15 cellular contexts compared by ENCODE assay signal in genomic region chr9:83794051-83794450, GRCh38. TPM values are rescaled to one million over a fixed set of nuclear protein-coding genes. Genes with fewer than 3 reads are reported as not detected.
DNase-seq lines count a peak whose midpoint lies in the region; ATAC-seq and TF ChIP-seq lines count a peak whose summit lies in the region.
"Had no signal": no experiment of that assay in that cellular context is flagged by ENCODE, and none has a peak within 500 bp of the region (broad histone marks: within the 10 kb centered on the region; RNA-seq: fewer than 3 reads in every experiment).

No MANE protein-coding gene starts in this region.

- H3K79me2 ChIP-seq in fibroblast of lung (ENCODE audit: control insufficient read depth, insufficient read depth, low read length), result no peaks in the 10 kb centered on the region

- no peak overlapping the region for H3K9ac ChIP-seq in fibroblast of lung (ENCODE audit: insufficient read depth, low read length)

- H3K36me3 ChIP-seq in fibroblast of lung (ENCODE audit: control insufficient read depth, insufficient read depth, low read length) (no peaks in the 10 kb centered on the region), BE2C (no peaks in the 10 kb centered on the region)

- H3K4me2 ChIP-seq in fibroblast of lung (ENCODE audit: extremely low read depth, insufficient read depth, low read length), result no peak overlapping the region

- H3K4me1 ChIP-seq in fibroblast of lung (ENCODE audit: control insufficient read depth, extremely low read depth, insufficient read depth, low read length) (no peaks in the 10 kb centered on the region), BE2C (no peaks in the 10 kb centered on the region)

- no peaks in the 10 kb centered on the region for H4K20me1 ChIP-seq in fibroblast of lung (ENCODE audit: control insufficient read depth, extremely low read depth, insufficient read depth, low read length)

- ATAC-seq in GM18511 (IDR thresholded peaks at IDR 0.05; ENCODE audit: unreplicated experiment), result peak; percentile 50
- ATAC-seq in HG03354 (IDR thresholded peaks at IDR 0.05; ENCODE audit: poor library complexity, severe bottlenecking, unreplicated experiment), result peak; percentile 45
- no peak for ATAC-seq in HG02610 (IDR thresholded peaks at IDR 0.05; ENCODE audit: unreplicated experiment)
- no peak for ATAC-seq in SK-N-SH treated with all-trans-retinoic acid at 6 μM for 48 hours
- ATAC-seq: CD8-positive, alpha-beta T cell had no signal

- H2AFZ ChIP-seq in fibroblast of lung (ENCODE audit: low read length), result peak overlapping the region; percentile 11

- no peak overlapping the region for H3K27ac ChIP-seq in fibroblast of lung (ENCODE audit: insufficient read depth, low read length)

- H3K9me3 ChIP-seq in fibroblast of lung (ENCODE audit: control insufficient read depth, insufficient read depth, low read depth, low read length) (no peaks in the 10 kb centered on the region), BE2C (no peaks in the 10 kb centered on the region)

- H3K4me3 ChIP-seq in fibroblast of lung (replicated peaks in 1 of 4; ENCODE audit: control extremely low read depth in 1 of 4, insufficient read depth in 1 of 4, low read depth in 3 of 4, low read length in 4 of 4) (no peak overlapping the region), BE2C (ENCODE audit: low read depth, low read length) (no peak overlapping the region)

- DNase-seq in GM10266 (ENCODE audit: extremely low spot score) (peak; percentile 17), fibroblast of lung (ENCODE audit: low read depth in 2 of 2) (no peak), BE2C (no peak)
- DNase-seq: CD8-positive, alpha-beta T cell; DMS79 treated with DMSO at 0.1 percent for 48 hours; IMR-90; NCI-H1417; NCI-H187 treated with DMSO at 0.1 percent for 48 hours; NCI-H446 treated with DMSO at 0.1 percent for 48 hours; NCI-H774; T-helper 9 cell had no signal

- H3K27me3 ChIP-seq in fibroblast of lung (ENCODE audit: control insufficient read depth, insufficient read depth, low read length) (no peaks in the 10 kb centered on the region), BE2C (no peaks in the 10 kb centered on the region)

- TF ChIP-seq CTCF in GM10266 (IDR thresholded peaks at IDR 0.05; ENCODE audit: control insufficient read depth, insufficient read depth, low read depth, missing control alignments) (no peak), fibroblast of lung (conservative IDR thresholded peaks at IDR 0.05 in 1 of 2, IDR thresholded peaks at IDR 0.05 in 1 of 2; ENCODE audit: low read depth in 1 of 2, low read length in 2 of 2) (no peak), BE2C (IDR thresholded peaks at IDR 0.05; ENCODE audit: low read depth, low read length) (no peak)

TF ChIP-seq in SK-N-SH treated with all-trans-retinoic acid at 6 μM for 48 hours, 23 proteins besides CTCF, POLR2A, EP300 and RAD21:
- no peak for TF ChIP-seq TOX (CRISPR knock-in tag; IDR thresholded peaks at IDR 0.05; ENCODE audit: borderline replicate concordance)
- no peak for TF ChIP-seq BACH2 (CRISPR knock-in tag; IDR thresholded peaks at IDR 0.05; ENCODE audit: borderline replicate concordance)
- TF ChIP-seq ZNF8 (CRISPR knock-in tag; IDR thresholded peaks at IDR 0.05), result no peak
- TF ChIP-seq OSR1 (CRISPR knock-in tag; IDR thresholded peaks at IDR 0.05), result no peak

RNA-seq across cellular contexts. Expression of gene GKAP1, which starts 23.5 kb away (rescaled TPM):
- total RNA-seq in fibroblast of lung, result 2.6 TPM in 2 replicates
- 0.95 and 1.0 TPM in 2 replicates for polyA plus RNA-seq in fibroblast of lung
- 0.73 and 0.75 TPM in 2 replicates for polyA plus RNA-seq in fibroblast of lung (2012)
- not detected in 2 replicates for polyA minus RNA-seq in fibroblast of lung (ENCODE audit: low replicate concordance)
- 0.85 TPM for polyA plus RNA-seq in BE2C (2012; ENCODE audit: insufficient read depth, insufficient read length, low read depth)

Comparison
In these comparisons a context has a peak if more than half of its experiments do, and no peak if none do; other contexts are left out.
1. ATAC-seq: peak in GM18511 (single experiment) and HG03354 (single experiment); none in HG02610 (single experiment) and SK-N-SH treated with all-trans-retinoic acid at 6 μM for 48 hours (single experiment).